In genomic region chr1:27435566-27436203, GRCh38 we compare ENCODE assay signal across 9 cellular contexts. TPM values are rescaled to one million over a fixed set of nuclear protein-coding genes. Genes with fewer than 3 reads are reported as not detected.
A peak's percentile ranks its signal among the peaks of the same experiment; 100 is the strongest.
DNase-seq lines count a peak whose midpoint lies in the region; ATAC-seq and TF ChIP-seq lines count a peak whose summit lies in the region.
"Had no signal": no experiment of that assay in that cellular context is flagged by ENCODE, and none has a peak within 500 bp of the region (broad histone marks: within the 10 kb centered on the region; RNA-seq: fewer than 3 reads in every experiment).

No MANE protein-coding gene starts in this region.

- H3K4me1 ChIP-seq in SJCRH30 (peaks cover 72% of the 10 kb centered on the region), smooth muscle cell (ENCODE audit: low read depth) (peaks cover 18% of the 10 kb centered on the region)

- peak overlapping the region; percentile 18 for H3K4me2 ChIP-seq in smooth muscle cell

- H3K36me3 ChIP-seq in SJCRH30 = no peaks in the 10 kb centered on the region; the same call in 1 of the 2 replicates
- H3K36me3 ChIP-seq in smooth muscle cell (ENCODE audit: low read depth) = no peaks in the 10 kb centered on the region

- no peak overlapping the region for H3K9ac ChIP-seq in smooth muscle cell (ENCODE audit: low read depth)

- TF ChIP-seq CTCF in GM20000 (IDR thresholded peaks at IDR 0.05; ENCODE audit: extremely low read depth, missing control alignments) (no peak), smooth muscle cell (IDR thresholded peaks at IDR 0.05; ENCODE audit: borderline replicate concordance, insufficient read depth, poor library complexity, severe bottlenecking) (no peak), foreskin fibroblast (IDR thresholded peaks at IDR 0.05; ENCODE audit: low read depth, low read length) (no peak)

- H3K79me2 ChIP-seq in smooth muscle cell (ENCODE audit: low read depth) = peaks cover 95% of the 10 kb centered on the region

- H4K20me1 ChIP-seq in smooth muscle cell (ENCODE audit: low read depth) = peaks cover 99% of the 10 kb centered on the region

- no peak overlapping the region for H3K4me3 ChIP-seq in SJCRH30
- H3K4me3 ChIP-seq in smooth muscle cell = no peak overlapping the region
- H3K4me3 ChIP-seq in foreskin fibroblast (ENCODE audit: low read depth in 1 of 2, low read length in 2 of 2) = no peak overlapping the region

- peak overlapping the region; percentile 82; the same call in 1 of the 2 replicates for H3K27ac ChIP-seq in SJCRH30
- peak overlapping the region; percentile 54 for H3K27ac ChIP-seq in smooth muscle cell (ENCODE audit: low read depth)
- H3K27ac ChIP-seq: VCaP had no signal

- DNase-seq in GM20000 (ENCODE audit: low spot score) (peak; percentile 32), SJCRH30 (no peak), germinal center (ENCODE audit: low spot score) (peak; percentile 80), smooth muscle cell (lab: John Stamatoyannopoulos, UW; ENCODE audit: unreplicated experiment) (no peak), foreskin fibroblast (no peak)
- no peak for DNase-seq in stimulated activated CD4-positive, alpha-beta T cell treated with anti-CD3 and anti-CD28 coated beads, Interleukin-4, amount 100 ng/mL, for 4 hours

- H3K9me3 ChIP-seq in SJCRH30 (replicated peaks) (no peaks in the 10 kb centered on the region), smooth muscle cell (replicated peaks; ENCODE audit: low read depth) (no peaks in the 10 kb centered on the region)

- ATAC-seq in GM19467 (IDR thresholded peaks at IDR 0.05; ENCODE audit: unreplicated experiment) (no peak), GM18909 (IDR thresholded peaks at IDR 0.05; ENCODE audit: poor library complexity, unreplicated experiment) (no peak)

- peaks cover 9% of the 10 kb centered on the region for H3F3A ChIP-seq in smooth muscle cell (ENCODE audit: low read depth)

- no peak overlapping the region for H2AFZ ChIP-seq in smooth muscle cell (ENCODE audit: low read depth)

- WGBS in smooth muscle cell (ENCODE audit: low lambda C conversion rate) = 92% methylated on average over 2 of the region's 2 CpGs

- H3K27me3 ChIP-seq in SJCRH30 (no peaks in the 10 kb centered on the region), smooth muscle cell (ENCODE audit: low read depth) (no peaks in the 10 kb centered on the region)

RNA-seq across cellular contexts. Expression of gene GPR3, which starts 43.3 kb away (rescaled TPM):
- 8.3 TPM in 2 replicates for total RNA-seq in SJCRH30 (2014; rRNA removed; shearing (Covaris generic))
- 2.7 and 3.9 TPM in 2 replicates for total RNA-seq in smooth muscle cell
- 3.9 and 4.0 TPM in 2 replicates for polyA plus RNA-seq in smooth muscle cell

RNA-seq across cellular contexts. Expression of gene CD164L2, which starts 52.6 kb away (rescaled TPM):
- not detected in 2 replicates for total RNA-seq in SJCRH30 (2014; rRNA removed; shearing (Covaris generic))
- 0.09 and 0.31 TPM in 2 replicates for total RNA-seq in smooth muscle cell
- 0.45 TPM in 1 of 2 replicates, not detected in the other for polyA plus RNA-seq in smooth muscle cell

RNA-seq across cellular contexts. Expression of gene WASF2, which starts 54.3 kb away (rescaled TPM):
- total RNA-seq in SJCRH30 (2014; rRNA removed; shearing (Covaris generic)) = 38.2 and 43.6 TPM in 2 replicates
- 26.7 and 34.3 TPM in 2 replicates for total RNA-seq in smooth muscle cell
- 46.1 and 76.2 TPM in 2 replicates for polyA plus RNA-seq in smooth muscle cell

Comparison
In these comparisons a context has a peak if more than half of its experiments do, and no peak if none do; other contexts are left out.
1. DNase-seq: peak in GM20000 (single experiment) and germinal center (single experiment); none in SJCRH30 (0 of 2), smooth muscle cell (single experiment), foreskin fibroblast (0 of 2) and stimulated activated CD4-positive, alpha-beta T cell treated with anti-CD3 and anti-CD28 coated beads, Interleukin-4, amount 100 ng/mL, for 4 hours (0 of 2).